8 cellular contexts compared by ENCODE assay signal in genomic region chr1:52034050-52034384, GRCh38. TPM values are rescaled to one million over a fixed set of nuclear protein-coding genes. Genes with fewer than 3 reads are reported as not detected.
DNase-seq lines count a peak whose midpoint lies in the region; ATAC-seq and TF ChIP-seq lines count a peak whose summit lies in the region.

No MANE protein-coding gene starts in this region.

- H3K79me2 ChIP-seq in trophoblast cell (ENCODE audit: control insufficient read depth, insufficient read depth, low read length, poor library complexity) = peaks cover 6% of the 10 kb centered on the region

- no peaks in the 10 kb centered on the region for H3K9me3 ChIP-seq in CD8-positive, alpha-beta memory T cell (ENCODE audit: low read length)
- no peaks in the 10 kb centered on the region for H3K9me3 ChIP-seq in Peyer's patch
- H3K9me3 ChIP-seq in trophoblast cell (ENCODE audit: insufficient read depth, low read depth, low read length) = no peaks in the 10 kb centered on the region

- no peak for DNase-seq in CD8-positive, alpha-beta memory T cell
- DNase-seq in Peyer's patch (no peak), epithelial cell of prostate (ENCODE audit: low read depth, low spot score) (no peak), trophoblast cell (no peak), NCI-H1092 treated with DMSO at 0.1 percent for 48 hours (lab: John Stamatoyannopoulos, UW) (no peak), NCI-H69 (lab: John Stamatoyannopoulos, UW) (no peak)

- POLR2A ChIA-PET in CD8-positive, alpha-beta memory T cell (lab: Charles Lee) = interaction anchor here (0.7 to 1.7 kb wide), 4 partner anchors 10 to 370 kb away, joined by 3 to 23 read pairs (median 4); partner anchors contain the start of genes BTF3L4, ORC1, PRPF38A and TXNDC12

- H2BK120ac ChIP-seq in trophoblast cell (ENCODE audit: insufficient read depth, low read length, poor library complexity) = no peak overlapping the region

- no peak for TF ChIP-seq CTCF in Peyer's patch (IDR thresholded peaks at IDR 0.05)

- peak overlapping the region; percentile 93 to 99 (median 93) for H3K4me3 Mint-ChIP-seq in CD8-positive, alpha-beta memory T cell

- H2BK12ac ChIP-seq in trophoblast cell (ENCODE audit: low read length) = no peak overlapping the region

- H3K27me3 Mint-ChIP-seq in CD8-positive, alpha-beta memory T cell = peaks cover 0 to 4% of the 10 kb centered on the region in 2 donors

- peaks cover 4% of the 10 kb centered on the region for H3K79me1 ChIP-seq in trophoblast cell (ENCODE audit: low read length)

- CTCF ChIA-PET in CD8-positive, alpha-beta memory T cell (lab: Charles Lee) = interaction anchor here (1.2 kb wide), 1 partner anchor 154 kb away, joined by 5 read pairs; no protein-coding TSS in a partner anchor

- H3K36me3 ChIP-seq in CD8-positive, alpha-beta memory T cell (ENCODE audit: insufficient read depth, low read length) = no peaks in the 10 kb centered on the region
- H3K36me3 ChIP-seq in Peyer's patch (peaks cover 0 to 7% (median 0%) of the 10 kb centered on the region in 3 donors), trophoblast cell (ENCODE audit: control insufficient read depth in 1 of 2, insufficient read depth in 2 of 2, low read length in 2 of 2) (peaks cover 1 to 3% of the 10 kb centered on the region in 2 experiments)

- no peak overlapping the region for H3K23ac ChIP-seq in trophoblast cell (ENCODE audit: low read length)

- H3K18ac ChIP-seq in trophoblast cell (ENCODE audit: low read length) = no peak overlapping the region

- no peak for ATAC-seq in GM21619 (IDR thresholded peaks at IDR 0.05; ENCODE audit: unreplicated experiment)
- no peak for ATAC-seq in HG03175 (IDR thresholded peaks at IDR 0.05; ENCODE audit: unreplicated experiment)

- H4K91ac ChIP-seq in trophoblast cell (ENCODE audit: low read depth, low read length) = no peak overlapping the region

- H3K4me1 Mint-ChIP-seq in CD8-positive, alpha-beta memory T cell = peaks cover 33 to 49% (median 43%) of the 10 kb centered on the region in 3 donors

- H3K9ac ChIP-seq in trophoblast cell (ENCODE audit: low read length) = no peak overlapping the region

- H3K27ac ChIP-seq in CD8-positive, alpha-beta memory T cell (ENCODE audit: low read depth, low read length) = peak overlapping the region; percentile 91
- H3K27ac ChIP-seq in Peyer's patch = peak overlapping the region; percentile 76 to 89 (median 87)
- H3K27ac ChIP-seq in epithelial cell of prostate = peak overlapping the region; percentile 71
- H3K27ac ChIP-seq in trophoblast cell (ENCODE audit: low read depth, low read length) = no peak overlapping the region

- no peak overlapping the region for H2BK5ac ChIP-seq in trophoblast cell (ENCODE audit: low read depth, low read length, poor library complexity)

- H3K4me1 ChIP-seq in CD8-positive, alpha-beta memory T cell (ENCODE audit: insufficient read depth, low read length) = peaks cover 30% of the 10 kb centered on the region
- H3K4me1 ChIP-seq in Peyer's patch (peaks cover 0 to 19% (median 3%) of the 10 kb centered on the region in 4 donors), trophoblast cell (ENCODE audit: control insufficient read depth in 1 of 2, insufficient read depth in 2 of 2, low read length in 2 of 2) (peaks cover 5 to 7% of the 10 kb centered on the region in 2 experiments)

- H3K14ac ChIP-seq in trophoblast cell (ENCODE audit: low read length) = no peak overlapping the region

- H3K4me2 ChIP-seq in trophoblast cell (ENCODE audit: low read length) = peak overlapping the region; percentile 82

- no peak overlapping the region for H2AK5ac ChIP-seq in trophoblast cell (ENCODE audit: low read length)

- H4K12ac ChIP-seq in trophoblast cell (ENCODE audit: low read depth, low read length) = no peak overlapping the region

- no peaks in the 10 kb centered on the region for H3K27me3 ChIP-seq in CD8-positive, alpha-beta memory T cell (ENCODE audit: insufficient read depth, low read length, poor library complexity, severe bottlenecking)
- no peaks in the 10 kb centered on the region for H3K27me3 ChIP-seq in Peyer's patch
- no peaks in the 10 kb centered on the region for H3K27me3 ChIP-seq in trophoblast cell (ENCODE audit: insufficient read depth, low read length)

- peak overlapping the region; percentile 90 to 98 (median 96) for H3K27ac Mint-ChIP-seq in CD8-positive, alpha-beta memory T cell

- no peaks in the 10 kb centered on the region for H3K9me3 Mint-ChIP-seq in CD8-positive, alpha-beta memory T cell

- no peak for TF ChIP-seq POLR2A in Peyer's patch (IDR thresholded peaks at IDR 0.05)

- H3K36me3 Mint-ChIP-seq in CD8-positive, alpha-beta memory T cell = peaks cover 0 to 53% (median 14%) of the 10 kb centered on the region in 3 donors

- no peak overlapping the region for H2AFZ ChIP-seq in trophoblast cell (ENCODE audit: insufficient read depth, low read length, poor library complexity)

- H4K8ac ChIP-seq in trophoblast cell (ENCODE audit: low read depth, low read length) = no peak overlapping the region

- no peak overlapping the region for H3K4ac ChIP-seq in trophoblast cell (ENCODE audit: low read depth, low read length)

- peak overlapping the region; percentile 74 for H3K4me3 ChIP-seq in CD8-positive, alpha-beta memory T cell (ENCODE audit: low read length)
- peak overlapping the region; percentile 64 to 82 (median 74) for H3K4me3 ChIP-seq in Peyer's patch
- no peak overlapping the region for H3K4me3 ChIP-seq in trophoblast cell (ENCODE audit: low read depth, low read length)

- no CpG with 5 or more reads among the region's 2 CpGs for WGBS in trophoblast cell (ENCODE audit: extremely low coverage, insufficient coverage, insufficient read length)

RNA-seq across cellular contexts. Expression of gene KTI12, which starts 0.4 kb away (rescaled TPM):
- 10 to 100 TPM; 16.4 to 18.1 TPM for total RNA-seq in CD8-positive, alpha-beta memory T cell
- polyA plus RNA-seq in CD8-positive, alpha-beta memory T cell = 38.8 TPM
- total RNA-seq in Peyer's patch = 1 to 10 TPM in 3 of 4 donors, not detected in 1; 7.5 to 9.5 (median 8.9) TPM
- 5.9 and 6.2 TPM in 2 replicates for polyA plus RNA-seq in trophoblast cell (2013)

RNA-seq across cellular contexts. Expression of gene TXNDC12, which starts 21.0 kb away (rescaled TPM):
- total RNA-seq in CD8-positive, alpha-beta memory T cell = 10 to 100 TPM; 29.9 to 34.7 TPM
- 86.5 TPM for polyA plus RNA-seq in CD8-positive, alpha-beta memory T cell
- 10 to 100 TPM; 14.9 to 25.0 (median 23.9) TPM for total RNA-seq in Peyer's patch
- 122 and 124 TPM in 2 replicates for polyA plus RNA-seq in trophoblast cell (2013)

RNA-seq across cellular contexts. Expression of gene BTF3L4, which starts 22.1 kb away (rescaled TPM):
- total RNA-seq in CD8-positive, alpha-beta memory T cell = 10 to 100 TPM; 31.8 to 32.4 TPM
- 55.0 TPM for polyA plus RNA-seq in CD8-positive, alpha-beta memory T cell
- 10 to 100 TPM; 15.6 to 42.1 (median 22.7) TPM for total RNA-seq in Peyer's patch
- polyA plus RNA-seq in trophoblast cell (2013) = 58.8 and 59.6 TPM in 2 replicates

RNA-seq across cellular contexts. Expression of gene RAB3B, which starts 43.5 kb away (rescaled TPM):
- under 1 TPM; 0.11 to 0.13 TPM for total RNA-seq in CD8-positive, alpha-beta memory T cell
- polyA plus RNA-seq in CD8-positive, alpha-beta memory T cell = 0.01 TPM
- total RNA-seq in Peyer's patch = 1 to 10 TPM in 3 of 4 donors, under 1 TPM in 1; 0.83 to 1.6 (median 1.5) TPM
- 3.6 TPM in 2 replicates for polyA plus RNA-seq in trophoblast cell (2013)
